In genomic region chr5:167104351-167104750, GRCh38 we compare ENCODE assay signal across 24 cellular contexts.
DNase-seq lines count a peak whose midpoint lies in the region; FAIRE-seq and TF ChIP-seq lines count a peak whose summit lies in the region.
"Had no signal": no experiment of that assay in that cellular context is flagged by ENCODE, and none has a peak within 500 bp of the region (broad histone marks: within the 10 kb centered on the region; RNA-seq: fewer than 3 reads in every experiment).

No MANE protein-coding gene starts in this region.

- no peak for FAIRE-seq in small intestine (lab: Jason Lieb, UNC)
- FAIRE-seq: A549, D721Med, GM12878 had no signal

- H3K36me3 ChIP-seq in small intestine (ENCODE audit: control insufficient read depth in 2 of 2, insufficient read depth in 2 of 2, low read length in 2 of 2) = no peaks in the 10 kb centered on the region
- H3K36me3 ChIP-seq: BE2C; BLaER1 treated with 17β-estradiol and CSF1 and Interleukin-3, amounts not matched to agents 10 nM and 100 nM had no signal

- H3K4me1 ChIP-seq in small intestine (ENCODE audit: control insufficient read depth in 2 of 2, insufficient read depth in 1 of 2, low read depth in 1 of 2, low read length in 1 of 2) = no peaks in the 10 kb centered on the region
- H3K4me1 ChIP-seq: A549; BE2C; BLaER1 treated with 17β-estradiol and CSF1 and Interleukin-3, amounts not matched to agents 10 nM and 100 nM had no signal

- CTCF ChIA-PET in RWPE1 (lab: Yijun Ruan, JAX) = interaction anchor here (0.6 kb wide), 1 partner anchor 352 kb away, joined by 3 read pairs; no protein-coding TSS in a partner anchor

- TF ChIP-seq CTCF in RWPE1 (conservative IDR thresholded peaks at IDR 0.05; ENCODE audit: low read depth) = no peak

- peak; percentile 14 for DNase-seq in NCI-H748 (lab: John Stamatoyannopoulos, UW; ENCODE audit: unreplicated experiment)
- DNase-seq in NCI-H748 treated with DMSO at 0.1 percent for 48 hours (lab: John Stamatoyannopoulos, UW) = no peak
- peak; percentile 69 to 91 for DNase-seq in NCI-H2081 (lab: John Stamatoyannopoulos, UW)
- peak; percentile 16 for DNase-seq in NCI-H526 treated with DMSO at 0.1 percent for 48 hours (lab: John Stamatoyannopoulos, UW)
- peak; percentile 2 for DNase-seq in small intestine
- DNase-seq in OCI-M2 (lab: John Stamatoyannopoulos, UW; ENCODE audit: unreplicated experiment) = no peak
- no peak for DNase-seq in NCI-H1436 (lab: John Stamatoyannopoulos, UW)
- no peak for DNase-seq in RWPE1 (ENCODE audit: low spot score)
- DNase-seq: 8988T; ACHN; AML-193; BE2C; CD4-positive, alpha-beta T cell; CD8-positive, alpha-beta memory T cell; DMS 273 treated with DMSO at 0.1 percent for 48 hours; DMS79; EL; GDM1; H9 had no signal

- WGBS in small intestine, 3 donors = 64 to 84% (median 78%) methylated on average over 4 of the region's 4 CpGs

- H3K4me3 ChIP-seq in small intestine (ENCODE audit: low read depth in 1 of 2, low read length in 2 of 2) = no peak overlapping the region
- H3K4me3 ChIP-seq: A549; BLaER1 treated with 17β-estradiol and CSF1 and Interleukin-3, amounts not matched to agents 10 nM and 100 nM; GM12878; GM23338 had no signal

- H3K9me3 ChIP-seq in small intestine (ENCODE audit: control insufficient read depth, low read depth) = no peaks in the 10 kb centered on the region
- H3K9me3 ChIP-seq: A549, BE2C had no signal

- POLR2A ChIA-PET in RWPE1 (lab: Yijun Ruan, JAX; ENCODE audit: low non-redundant PET) = no interaction called here

- no peaks in the 10 kb centered on the region for H3K27me3 ChIP-seq in small intestine (ENCODE audit: control insufficient read depth in 2 of 2, insufficient read depth in 2 of 2, low read length in 2 of 2)
- H3K27me3 ChIP-seq: BE2C; BLaER1 treated with 17β-estradiol and CSF1 and Interleukin-3, amounts not matched to agents 10 nM and 100 nM had no signal

- H3K27ac ChIP-seq in small intestine (ENCODE audit: low read depth in 1 of 2, low read length in 1 of 2) = no peak overlapping the region
- no peak overlapping the region for H3K27ac ChIP-seq in RWPE1
- H3K27ac ChIP-seq: A549; BLaER1 treated with 17β-estradiol and CSF1 and Interleukin-3, amounts not matched to agents 10 nM and 100 nM had no signal

Comparison
In these comparisons a context has a peak if more than half of its experiments do, and no peak if none do; other contexts are left out.
1. DNase-seq: peak in NCI-H748 (single experiment), NCI-H2081 (2 of 2), NCI-H526 treated with DMSO at 0.1 percent for 48 hours (single experiment) and small intestine (single experiment); none in NCI-H748 treated with DMSO at 0.1 percent for 48 hours (single experiment), OCI-M2 (single experiment), NCI-H1436 (single experiment) and RWPE1 (single experiment).